ENCODE assay signal across 1 cellular context in genomic region chr19:14405380-14405757, GRCh38.
TF ChIP-seq lines count a peak whose summit lies in the region.

No MANE protein-coding gene starts in this region.

TF ChIP-seq in GM23338, 12 proteins besides CTCF, POLR2A, EP300 and RAD21 (continued from another document):
- TF ChIP-seq, protein P1, sequence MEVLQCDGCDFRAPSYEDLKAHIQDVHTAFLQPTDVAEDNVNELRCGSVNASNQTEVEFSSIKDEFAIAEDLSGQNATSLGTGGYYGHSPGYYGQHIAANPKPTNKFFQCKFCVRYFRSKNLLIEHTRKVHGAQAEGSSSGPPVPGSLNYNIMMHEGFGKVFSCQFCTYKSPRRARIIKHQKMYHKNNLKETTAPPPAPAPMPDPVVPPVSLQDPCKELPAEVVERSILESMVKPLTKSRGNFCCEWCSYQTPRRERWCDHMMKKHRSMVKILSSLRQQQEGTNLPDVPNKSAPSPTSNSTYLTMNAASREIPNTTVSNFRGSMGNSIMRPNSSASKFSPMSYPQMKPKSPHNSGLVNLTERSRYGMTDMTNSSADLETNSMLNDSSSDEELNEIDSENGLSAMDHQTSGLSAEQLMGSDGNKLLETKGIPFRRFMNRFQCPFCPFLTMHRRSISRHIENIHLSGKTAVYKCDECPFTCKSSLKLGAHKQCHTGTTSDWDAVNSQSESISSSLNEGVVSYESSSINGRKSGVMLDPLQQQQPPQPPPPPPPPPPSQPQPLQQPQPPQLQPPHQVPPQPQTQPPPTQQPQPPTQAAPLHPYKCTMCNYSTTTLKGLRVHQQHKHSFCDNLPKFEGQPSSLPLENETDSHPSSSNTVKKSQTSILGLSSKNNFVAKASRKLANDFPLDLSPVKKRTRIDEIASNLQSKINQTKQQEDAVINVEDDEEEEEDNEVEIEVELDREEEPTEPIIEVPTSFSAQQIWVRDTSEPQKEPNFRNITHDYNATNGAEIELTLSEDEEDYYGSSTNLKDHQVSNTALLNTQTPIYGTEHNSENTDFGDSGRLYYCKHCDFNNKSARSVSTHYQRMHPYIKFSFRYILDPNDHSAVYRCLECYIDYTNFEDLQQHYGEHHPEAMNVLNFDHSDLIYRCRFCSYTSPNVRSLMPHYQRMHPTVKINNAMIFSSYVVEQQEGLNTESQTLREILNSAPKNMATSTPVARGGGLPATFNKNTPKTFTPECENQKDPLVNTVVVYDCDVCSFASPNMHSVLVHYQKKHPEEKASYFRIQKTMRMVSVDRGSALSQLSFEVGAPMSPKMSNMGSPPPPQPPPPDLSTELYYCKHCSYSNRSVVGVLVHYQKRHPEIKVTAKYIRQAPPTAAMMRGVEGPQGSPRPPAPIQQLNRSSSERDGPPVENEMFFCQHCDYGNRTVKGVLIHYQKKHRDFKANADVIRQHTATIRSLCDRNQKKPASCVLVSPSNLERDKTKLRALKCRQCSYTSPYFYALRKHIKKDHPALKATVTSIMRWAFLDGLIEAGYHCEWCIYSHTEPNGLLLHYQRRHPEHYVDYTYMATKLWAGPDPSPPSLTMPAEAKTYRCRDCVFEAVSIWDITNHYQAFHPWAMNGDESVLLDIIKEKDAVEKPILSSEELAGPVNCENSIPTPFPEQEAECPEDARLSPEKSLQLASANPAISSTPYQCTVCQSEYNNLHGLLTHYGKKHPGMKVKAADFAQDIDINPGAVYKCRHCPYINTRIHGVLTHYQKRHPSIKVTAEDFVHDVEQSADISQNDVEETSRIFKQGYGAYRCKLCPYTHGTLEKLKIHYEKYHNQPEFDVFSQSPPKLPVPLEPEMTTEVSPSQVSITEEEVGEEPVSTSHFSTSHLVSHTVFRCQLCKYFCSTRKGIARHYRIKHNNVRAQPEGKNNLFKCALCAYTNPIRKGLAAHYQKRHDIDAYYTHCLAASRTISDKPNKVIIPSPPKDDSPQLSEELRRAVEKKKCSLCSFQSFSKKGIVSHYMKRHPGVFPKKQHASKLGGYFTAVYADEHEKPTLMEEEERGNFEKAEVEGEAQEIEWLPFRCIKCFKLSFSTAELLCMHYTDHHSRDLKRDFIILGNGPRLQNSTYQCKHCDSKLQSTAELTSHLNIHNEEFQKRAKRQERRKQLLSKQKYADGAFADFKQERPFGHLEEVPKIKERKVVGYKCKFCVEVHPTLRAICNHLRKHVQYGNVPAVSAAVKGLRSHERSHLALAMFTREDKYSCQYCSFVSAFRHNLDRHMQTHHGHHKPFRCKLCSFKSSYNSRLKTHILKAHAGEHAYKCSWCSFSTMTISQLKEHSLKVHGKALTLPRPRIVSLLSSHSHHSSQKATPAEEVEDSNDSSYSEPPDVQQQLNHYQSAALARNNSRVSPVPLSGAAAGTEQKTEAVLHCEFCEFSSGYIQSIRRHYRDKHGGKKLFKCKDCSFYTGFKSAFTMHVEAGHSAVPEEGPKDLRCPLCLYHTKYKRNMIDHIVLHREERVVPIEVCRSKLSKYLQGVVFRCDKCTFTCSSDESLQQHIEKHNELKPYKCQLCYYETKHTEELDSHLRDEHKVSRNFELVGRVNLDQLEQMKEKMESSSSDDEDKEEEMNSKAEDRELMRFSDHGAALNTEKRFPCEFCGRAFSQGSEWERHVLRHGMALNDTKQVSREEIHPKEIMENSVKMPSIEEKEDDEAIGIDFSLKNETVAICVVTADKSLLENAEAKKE (CRISPR knock-in tag; IDR thresholded peaks at IDR 0.05), result no peak
- TF ChIP-seq EZH2phosphoT487 (IDR thresholded peaks at IDR 0.05; ENCODE audit: unreplicated experiment) (no peak), JUNB (IDR thresholded peaks at IDR 0.05; ENCODE audit: unreplicated experiment) (no peak), STAT1 (IDR thresholded peaks at IDR 0.05; ENCODE audit: unreplicated experiment) (no peak), ZNF331 (CRISPR knock-in tag; IDR thresholded peaks at IDR 0.05; ENCODE audit: low read depth) (no peak)
